In genomic region chr2:237474511-237474911, GRCh38 we compare ENCODE assay signal across 8 cellular contexts. TPM values are rescaled to one million over a fixed set of nuclear protein-coding genes. Genes with fewer than 3 reads are reported as not detected.
DNase-seq lines count a peak whose midpoint lies in the region; TF ChIP-seq lines count a peak whose summit lies in the region.

No MANE protein-coding gene starts in this region.

- no peak for DNase-seq in Calu3
- peak in 1 of 2 experiments; percentile 19 for DNase-seq in SJSA1 (ENCODE audit: low read depth in 1 of 2, low spot score in 2 of 2)
- peak; percentile 79 for DNase-seq in fibroblast of mammary gland (ENCODE audit: low read depth)
- no peak for DNase-seq in osteocyte (ENCODE audit: extremely low spot score, unreplicated experiment)
- DNase-seq in T1000 (lab: John Stamatoyannopoulos, UW), result no peak
- no peak for DNase-seq in DMS 273 (lab: John Stamatoyannopoulos, UW; ENCODE audit: unreplicated experiment)
- no peak for DNase-seq in activated CD8-positive, alpha-beta memory T cell treated with anti-CD3 and anti-CD28 coated beads for 24 hours
- DNase-seq in NAMALWA (ENCODE audit: low spot score), result no peak

- intact Hi-C loops in Calu3 (cut with micrococcal nuclease; ENCODE audit: unreplicated experiment), result loop anchor here (5.0 kb wide), 2 partner anchors 38 to 322 kb away; no protein-coding TSS in a partner anchor

- peaks cover 16% of the 10 kb centered on the region for H3K36me3 Mint-ChIP-seq in Calu3 (ENCODE audit: insufficient read depth, unreplicated experiment)
- no peaks in the 10 kb centered on the region for H3K36me3 Mint-ChIP-seq in osteocyte (ENCODE audit: unreplicated experiment)

- CTCF ChIA-PET in Calu3 (lab: Charles Lee), result no interaction called here

- peak overlapping the region; percentile 90 for H3K27ac Mint-ChIP-seq in Calu3 (ENCODE audit: unreplicated experiment)
- peak overlapping the region; percentile 96 for H3K27ac Mint-ChIP-seq in osteocyte (ENCODE audit: unreplicated experiment)

- peaks cover 14% of the 10 kb centered on the region for H3K4me1 Mint-ChIP-seq in Calu3 (ENCODE audit: low read depth, unreplicated experiment)
- H3K4me1 Mint-ChIP-seq in osteocyte (ENCODE audit: unreplicated experiment), result peaks cover 17% of the 10 kb centered on the region

- no peaks in the 10 kb centered on the region for H3K9me3 Mint-ChIP-seq in Calu3 (ENCODE audit: low read depth, unreplicated experiment)
- no peaks in the 10 kb centered on the region for H3K9me3 Mint-ChIP-seq in osteocyte (ENCODE audit: unreplicated experiment)

- peak overlapping the region; percentile 86 for H3K4me3 Mint-ChIP-seq in Calu3 (ENCODE audit: low read depth, unreplicated experiment)
- H3K4me3 Mint-ChIP-seq in osteocyte (ENCODE audit: unreplicated experiment), result peak overlapping the region; percentile 80

- H3K27me3 ChIP-seq in SJSA1 (replicated peaks), result no peaks in the 10 kb centered on the region

- H3K9me3 ChIP-seq in SJSA1 (replicated peaks), result no peaks in the 10 kb centered on the region

- peaks cover 45% of the 10 kb centered on the region for H3K27me3 Mint-ChIP-seq in Calu3 (ENCODE audit: unreplicated experiment)
- H3K27me3 Mint-ChIP-seq in osteocyte (ENCODE audit: unreplicated experiment), result no peaks in the 10 kb centered on the region

- H3K36me3 ChIP-seq in SJSA1, result no peaks in the 10 kb centered on the region

- H3K4me1 ChIP-seq in SJSA1 (replicated peaks), result peaks cover 34% of the 10 kb centered on the region

- BruUV-seq in Calu3 (replicated peaks; lab: Mats Ljungman, UMichigan), result TSS peak; percentile 95

- H3K27ac ChIP-seq in SJSA1, result peak overlapping the region; percentile 96

- TF ChIP-seq CTCF in Calu3 (IDR thresholded peaks at IDR 0.05; ENCODE audit: unreplicated experiment), result no peak
- no peak for TF ChIP-seq CTCF in fibroblast of mammary gland (conservative IDR thresholded peaks at IDR 0.05; ENCODE audit: control insufficient read depth, insufficient read depth, low read depth, low read length)
- TF ChIP-seq CTCF in osteocyte (IDR thresholded peaks at IDR 0.05), result no peak

- H3K4me3 ChIP-seq in SJSA1, result peak overlapping the region; percentile 63
- H3K4me3 ChIP-seq in fibroblast of mammary gland (ENCODE audit: control insufficient read depth, low read depth, low read length), result peak overlapping the region; percentile 50

RNA-seq across cellular contexts. Expression of gene MLPH, which starts 12.5 kb away (rescaled TPM):
- total RNA-seq in Calu3 (2022), result 39.8 and 47.2 TPM in 2 replicates
- 0.50 TPM in 1 of 2 replicates, not detected in the other for total RNA-seq in SJSA1 (2014; rRNA removed; shearing (Covaris generic))
- 21.0 and 22.5 TPM in 2 replicates for total RNA-seq in osteocyte

Comparison
In these comparisons a context has a peak if more than half of its experiments do, and no peak if none do; other contexts are left out.
1. RNA of gene MLPH, which starts 12.5 kb away (total RNA-seq): 39.8 to 47.2 TPM in Calu3 and 21.0 to 22.5 TPM in osteocyte; 0.50 TPM in SJSA1; every median in the first group is over 10 times any median in the second.